In genomic region chr16:85899444-85899843, GRCh38 we compare ENCODE assay signal across 10 cellular contexts. TPM values are rescaled to one million over a fixed set of nuclear protein-coding genes. Genes with fewer than 3 reads are reported as not detected.
A peak's percentile ranks its signal among the peaks of the same experiment; 100 is the strongest.
DNase-seq lines count a peak whose midpoint lies in the region; ATAC-seq and FAIRE-seq lines count a peak whose summit lies in the region.
"Had no signal": no experiment of that assay in that cellular context is flagged by ENCODE, and none has a peak within 500 bp of the region (broad histone marks: within the 10 kb centered on the region; RNA-seq: fewer than 3 reads in every experiment).

No MANE protein-coding gene starts in this region.

- H3K9me3 Mint-ChIP-seq in stimulated activated naive CD8-positive, alpha-beta T cell treated with anti-CD3 and anti-CD28 coated beads, Interleukin-15, Interleukin-2, amounts not matched to agents 100 ng/mL and 50 ng/mL, for 24 hours: no peaks in the 10 kb centered on the region
- no peaks in the 10 kb centered on the region for H3K9me3 Mint-ChIP-seq in central memory CD8-positive, alpha-beta T cell
- H3K9me3 Mint-ChIP-seq in naive B cell: peaks cover 0 to 3% (median 0%) of the 10 kb centered on the region in 7 donors

- H3K4me1 Mint-ChIP-seq in stimulated activated naive CD8-positive, alpha-beta T cell treated with anti-CD3 and anti-CD28 coated beads, Interleukin-15, Interleukin-2, amounts not matched to agents 100 ng/mL and 50 ng/mL, for 24 hours (ENCODE audit: low read depth): peaks cover 62% of the 10 kb centered on the region
- peaks cover 36% of the 10 kb centered on the region for H3K4me1 Mint-ChIP-seq in central memory CD8-positive, alpha-beta T cell
- H3K4me1 Mint-ChIP-seq in naive B cell: peaks cover 58 to 71% (median 66%) of the 10 kb centered on the region in 3 donors

- no peak for FAIRE-seq in HTR-8/SVneo (lab: Jason Lieb, UNC)
- FAIRE-seq: bronchial epithelial cell had no signal

- H3K4me3 Mint-ChIP-seq in stimulated activated naive CD8-positive, alpha-beta T cell treated with anti-CD3 and anti-CD28 coated beads, Interleukin-15, Interleukin-2, amounts not matched to agents 100 ng/mL and 50 ng/mL, for 24 hours: peak overlapping the region; percentile 92
- H3K4me3 Mint-ChIP-seq in central memory CD8-positive, alpha-beta T cell: peak overlapping the region; percentile 77
- peak overlapping the region; percentile 79 to 99 (median 94) for H3K4me3 Mint-ChIP-seq in naive B cell

- H3K27me3 Mint-ChIP-seq in stimulated activated naive CD8-positive, alpha-beta T cell treated with anti-CD3 and anti-CD28 coated beads, Interleukin-15, Interleukin-2, amounts not matched to agents 100 ng/mL and 50 ng/mL, for 24 hours: no peaks in the 10 kb centered on the region
- peaks cover 27% of the 10 kb centered on the region for H3K27me3 Mint-ChIP-seq in central memory CD8-positive, alpha-beta T cell
- H3K27me3 Mint-ChIP-seq in naive B cell: no peaks in the 10 kb centered on the region

- H3K36me3 Mint-ChIP-seq in stimulated activated naive CD8-positive, alpha-beta T cell treated with anti-CD3 and anti-CD28 coated beads, Interleukin-15, Interleukin-2, amounts not matched to agents 100 ng/mL and 50 ng/mL, for 24 hours (ENCODE audit: low read depth): peaks cover 52% of the 10 kb centered on the region
- H3K36me3 Mint-ChIP-seq in central memory CD8-positive, alpha-beta T cell (ENCODE audit: insufficient read depth): peaks cover 20% of the 10 kb centered on the region
- H3K36me3 Mint-ChIP-seq in naive B cell: peaks cover 31% of the 10 kb centered on the region in 2 donors

- H3K27ac Mint-ChIP-seq in stimulated activated naive CD8-positive, alpha-beta T cell treated with anti-CD3 and anti-CD28 coated beads, Interleukin-15, Interleukin-2, amounts not matched to agents 100 ng/mL and 50 ng/mL, for 24 hours: peak overlapping the region; percentile 88
- H3K27ac Mint-ChIP-seq in central memory CD8-positive, alpha-beta T cell (ENCODE audit: low read depth): no peak overlapping the region
- peak overlapping the region; percentile 95 to 100 (median 97) for H3K27ac Mint-ChIP-seq in naive B cell

- ATAC-seq in stimulated activated naive CD8-positive, alpha-beta T cell treated with anti-CD3 and anti-CD28 coated beads, Interleukin-15, Interleukin-2, amounts not matched to agents 100 U/mL and 50 U/mL, for 24 hours: no peak
- no peak for ATAC-seq in central memory CD8-positive, alpha-beta T cell (replicated peaks; ENCODE audit: extremely low read depth, poor library complexity, severe bottlenecking)
- ATAC-seq in naive B cell (ENCODE audit: low read depth in 2 of 2): no peak
- ATAC-seq in GM19351 (IDR thresholded peaks at IDR 0.05; ENCODE audit: unreplicated experiment): no peak
- ATAC-seq in HG02642 (IDR thresholded peaks at IDR 0.05; ENCODE audit: poor library complexity, unreplicated experiment): no peak

- DNase-seq in stimulated activated naive CD8-positive, alpha-beta T cell treated with anti-CD3 and anti-CD28 coated beads, Interleukin-15, Interleukin-2, amounts not matched to agents 100 U/mL and 50 U/mL, for 24 hours: no peak
- no peak for DNase-seq in central memory CD8-positive, alpha-beta T cell (ENCODE audit: low spot score in 2 of 2)
- DNase-seq in naive B cell (no peak), epidermal melanocyte (ENCODE audit: insufficient read length, low spot score) (no peak), HTR-8/SVneo (ENCODE audit: insufficient read length, low spot score) (no peak)

RNA-seq across cellular contexts. Expression of gene IRF8, which starts 0.5 kb away (rescaled TPM):
- polyA plus RNA-seq in naive B cell (ENCODE audit: low read depth in 6 of 6): 100 to 1,000 TPM; 646 to 909 (median 752) TPM
- polyA plus RNA-seq: SK-N-SH had no signal
